ENCODE assay signal across 33 cellular contexts in the genomic region with DNA sequence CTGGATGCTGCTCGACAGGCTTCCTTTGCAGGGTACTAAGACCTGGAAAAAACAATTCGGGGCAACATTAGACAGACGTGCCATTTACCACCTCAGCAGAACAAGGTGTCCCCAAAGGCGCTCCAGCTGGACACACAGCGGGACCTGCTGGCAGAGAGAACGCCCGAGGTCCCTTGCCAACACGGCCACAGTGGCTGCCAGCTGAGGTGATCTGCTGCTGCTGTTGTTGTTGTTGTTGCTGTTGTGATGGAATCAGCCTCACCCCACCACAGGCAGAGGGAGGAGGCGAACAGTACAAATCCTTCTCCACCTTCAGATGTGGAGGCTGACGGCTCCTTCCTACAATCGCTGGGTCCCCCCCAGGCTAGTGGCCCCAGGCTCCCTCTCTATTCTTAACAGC. TPM values are rescaled to one million over a fixed set of nuclear protein-coding genes. Genes with fewer than 3 reads are reported as not detected.
"Had no signal": no experiment of that assay in that cellular context is flagged by ENCODE, and none has a peak within 500 bp of the region (broad histone marks: within the 10 kb centered on the region; RNA-seq: fewer than 3 reads in every experiment).

No MANE protein-coding gene starts in this region.

- H3K9me3 ChIP-seq: breast epithelium, esophagus squamous epithelium, sigmoid colon, SK-N-SH, stomach, thyroid gland, upper lobe of right lung had no signal

- H3K27ac ChIP-seq: breast epithelium, epithelial cell of prostate, esophagus squamous epithelium, sigmoid colon, stomach, thyroid gland, upper lobe of right lung, VCaP had no signal

- H3K36me3 ChIP-seq: breast epithelium had no signal

- H3K4me3 ChIP-seq: breast epithelium, esophagus squamous epithelium, sigmoid colon, smooth muscle cell, stomach, thyroid gland, upper lobe of right lung had no signal

- FAIRE-seq: colon, endometrium, TTC549 had no signal

- H3K9me3 Mint-ChIP-seq: activated CD4-positive, alpha-beta memory T cell treated with anti-CD3 and anti-CD28 coated beads for 36 hours; activated naive CD4-positive, alpha-beta T cell treated with anti-CD3 and anti-CD28 coated beads, Interleukin-2, amount 50 U/mL, for 24 hours; activated T-cell treated with anti-CD3 and anti-CD28 coated beads, Interleukin-2, amount 50 U/mL, for 24 hours; activated T-helper 17 cell treated with anti-CD3 and anti-CD28 coated beads, Interleukin-2, amount 50 U/mL, for 72 hours; central memory CD8-positive, alpha-beta T cell; mesothelial cell of epicardium; naive thymus-derived CD8-positive, alpha-beta T cell; stimulated activated naive B cell treated with anti-CD40 and anti-IgM and Interleukin-4, amounts not matched to agents 10 μg/mL and 1 μg/mL and 100 μg/mL, for 72 hours; T-helper 1 cell treated with Interleukin-12 subunit alpha and Interleukin-12 subunit beta and Interleukin-4 antibody, amounts not matched to agents 30 μg/mL and 1 μg/mL, for 36 hours had no signal

- H3K9ac ChIP-seq: SK-N-SH had no signal

- ATAC-seq: activated T-helper 17 cell treated with anti-CD3 and anti-CD28 coated beads, Interleukin-2, amount 50 U/mL, for 72 hours; naive thymus-derived CD8-positive, alpha-beta T cell; stimulated activated naive B cell treated with anti-CD40 and anti-IgM and Interleukin-4, amounts not matched to agents 10 μg/mL and 1 μg/mL and 100 μg/mL, for 72 hours; upper lobe of right lung had no signal

- DNase-seq: activated CD4-positive, alpha-beta memory T cell treated with anti-CD3 and anti-CD28 coated beads for 36 hours; activated CD4-positive, alpha-beta T cell treated with anti-CD3 and anti-CD28 coated beads for 48 hours; activated CD8-positive, alpha-beta memory T cell treated with anti-CD3 and anti-CD28 coated beads, Interleukin-2, amount 50 U/mL, for 48 hours; activated gamma-delta T cell treated with Interleukin-2 at 50 U/mL for 16 hours; activated T-cell treated with anti-CD3 and anti-CD28 coated beads, Interleukin-2, amount 50 U/mL, for 24 hours; effector CD8-positive, alpha-beta T cell; esophagus squamous epithelium; foreskin melanocyte; glutamatergic neuron; hippocampal formation; kidney glomerular epithelial cell; naive thymus-derived CD8-positive, alpha-beta T cell; sigmoid colon; SK-N-SH; stimulated activated CD4-positive, alpha-beta T cell treated with anti-CD3 and anti-CD28 coated beads, Interleukin-1b, Interleukin-23, amount 100 ng/mL, for 48 hours; stimulated activated naive B cell treated with anti-CD40 and anti-IgM and Interleukin-4, amounts not matched to agents 10 μg/mL and 1 μg/mL and 100 μg/mL, for 72 hours; stomach; SW 1271; T-helper 9 cell; thyroid gland; upper lobe of right lung had no signal

- H3K4me2 ChIP-seq: SK-N-SH, smooth muscle cell had no signal

- H3K27me3 Mint-ChIP-seq: activated CD4-positive, alpha-beta memory T cell treated with anti-CD3 and anti-CD28 coated beads for 36 hours; activated naive CD4-positive, alpha-beta T cell treated with anti-CD3 and anti-CD28 coated beads, Interleukin-2, amount 50 U/mL, for 24 hours; activated T-cell treated with anti-CD3 and anti-CD28 coated beads, Interleukin-2, amount 50 U/mL, for 24 hours; activated T-helper 17 cell treated with anti-CD3 and anti-CD28 coated beads, Interleukin-2, amount 50 U/mL, for 72 hours; central memory CD8-positive, alpha-beta T cell; naive thymus-derived CD8-positive, alpha-beta T cell; stimulated activated naive B cell treated with anti-CD40 and anti-IgM and Interleukin-4, amounts not matched to agents 10 μg/mL and 1 μg/mL and 100 μg/mL, for 72 hours had no signal

- H3K27me3 ChIP-seq: breast epithelium, esophagus squamous epithelium, sigmoid colon, stomach, thyroid gland, upper lobe of right lung had no signal

- H3K4me1 Mint-ChIP-seq: activated naive CD4-positive, alpha-beta T cell treated with anti-CD3 and anti-CD28 coated beads, Interleukin-2, amount 50 U/mL, for 24 hours; activated T-helper 17 cell treated with anti-CD3 and anti-CD28 coated beads, Interleukin-2, amount 50 U/mL, for 72 hours; central memory CD8-positive, alpha-beta T cell had no signal

- H3K4me3 Mint-ChIP-seq: activated CD4-positive, alpha-beta memory T cell treated with anti-CD3 and anti-CD28 coated beads for 36 hours; activated naive CD4-positive, alpha-beta T cell treated with anti-CD3 and anti-CD28 coated beads, Interleukin-2, amount 50 U/mL, for 24 hours; activated T-cell treated with anti-CD3 and anti-CD28 coated beads, Interleukin-2, amount 50 U/mL, for 24 hours; activated T-helper 17 cell treated with anti-CD3 and anti-CD28 coated beads, Interleukin-2, amount 50 U/mL, for 72 hours; central memory CD8-positive, alpha-beta T cell; mesothelial cell of epicardium; naive thymus-derived CD8-positive, alpha-beta T cell; stimulated activated naive B cell treated with anti-CD40 and anti-IgM and Interleukin-4, amounts not matched to agents 10 μg/mL and 1 μg/mL and 100 μg/mL, for 72 hours; T-helper 1 cell treated with Interleukin-12 subunit alpha and Interleukin-12 subunit beta and Interleukin-4 antibody, amounts not matched to agents 30 μg/mL and 1 μg/mL, for 36 hours had no signal

RNA-seq across cellular contexts. Expression of a gene that starts 25.9 kb away (rescaled TPM):
- total RNA-seq: smooth muscle cell had no signal
- polyA plus RNA-seq: smooth muscle cell had no signal
